Comparison of ENCODE assay signal across 15 cellular contexts in genomic region chr16:4003576-4003975, GRCh38.
DNase-seq lines count a peak whose midpoint lies in the region; ATAC-seq and TF ChIP-seq lines count a peak whose summit lies in the region.
"Had no signal": no experiment of that assay in that cellular context is flagged by ENCODE, and none has a peak within 500 bp of the region (broad histone marks: within the 10 kb centered on the region; RNA-seq: fewer than 3 reads in every experiment).

No MANE protein-coding gene starts in this region.

- no peak overlapping the region for H3K27ac ChIP-seq in BLaER1
- H3K27ac ChIP-seq in HEK293 (ENCODE audit: extremely low read depth, low read depth, low read length) = no peak overlapping the region
- H3K27ac ChIP-seq in brain microvascular endothelial cell = no peak overlapping the region
- H3K27ac ChIP-seq: C4-2B had no signal

- H3K4me1 Mint-ChIP-seq in effector memory CD8-positive, alpha-beta T cell (ENCODE audit: low read depth in 2 of 2) = peaks cover 17 to 22% of the 10 kb centered on the region in 2 donors

- H3K9me3 Mint-ChIP-seq in effector memory CD8-positive, alpha-beta T cell = no peaks in the 10 kb centered on the region
- H3K9me3 Mint-ChIP-seq: CD4-positive, alpha-beta memory T cell; HFFc6; IgD-negative memory B cell had no signal

- peak overlapping the region; percentile 8 to 49 for H3K27ac Mint-ChIP-seq in effector memory CD8-positive, alpha-beta T cell
- H3K27ac Mint-ChIP-seq: HFFc6, IgD-negative memory B cell had no signal

- in situ Hi-C loops in brain microvascular endothelial cell (cut with HindIII; ENCODE audit: low pct_ligation_motif_present, low sequenced_read_pairs) = no loop called here

- DNase-seq in effector memory CD8-positive, alpha-beta T cell = no peak
- DNase-seq in retina (peak; percentile 13), brain microvascular endothelial cell (no peak), LoVo (ENCODE audit: low spot score) (no peak), cerebellar nuclear complex (lab: John Stamatoyannopoulos, UW) (no peak)
- DNase-seq: ACHN; CD4-positive, alpha-beta memory T cell; DMS79; HFFc6; KG1 had no signal

- POLR2A ChIA-PET in HEK293 (lab: Yijun Ruan, JAX) = no interaction called here

- H3K4me3 Mint-ChIP-seq in effector memory CD8-positive, alpha-beta T cell = no peak overlapping the region
- H3K4me3 Mint-ChIP-seq: CD4-positive, alpha-beta memory T cell; HFFc6; IgD-negative memory B cell had no signal

- no peaks in the 10 kb centered on the region for H3K27me3 Mint-ChIP-seq in effector memory CD8-positive, alpha-beta T cell
- H3K27me3 Mint-ChIP-seq: CD4-positive, alpha-beta memory T cell; IgD-negative memory B cell had no signal

- H3K4me1 ChIP-seq in BLaER1 (peaks cover 78% of the 10 kb centered on the region), HEK293 (ENCODE audit: control insufficient read depth, insufficient read depth, low read length) (peaks cover 5% of the 10 kb centered on the region)

- H3K4me3 ChIP-seq in BLaER1 (no peak overlapping the region), HEK293 (ENCODE audit: low read depth, low read length) (no peak overlapping the region), brain microvascular endothelial cell (ENCODE audit: low read depth, low read length) (no peak overlapping the region)
- H3K4me3 ChIP-seq: HAP-1 had no signal

- no peaks in the 10 kb centered on the region for H3K27me3 ChIP-seq in BLaER1
- no peaks in the 10 kb centered on the region for H3K27me3 ChIP-seq in brain microvascular endothelial cell (replicated peaks)

- no peak for TF ChIP-seq CTCF in HEK293 (tag by site-specific recombination; IDR thresholded peaks at IDR 0.05)
- no peak for TF ChIP-seq CTCF in brain microvascular endothelial cell (IDR thresholded peaks at IDR 0.05; ENCODE audit: low read depth, low read length, missing control alignments)

- peaks cover 71% of the 10 kb centered on the region for H3K36me3 ChIP-seq in BLaER1
- H3K36me3 ChIP-seq in HEK293 (ENCODE audit: control insufficient read depth in 2 of 2, insufficient read depth in 1 of 2, low read length in 2 of 2) = no peaks in the 10 kb centered on the region
- no peaks in the 10 kb centered on the region for H3K36me3 ChIP-seq in brain microvascular endothelial cell (replicated peaks)
- H3K36me3 ChIP-seq: HAP-1 had no signal

- peaks cover 97% of the 10 kb centered on the region for H4K20me1 ChIP-seq in BLaER1

- CTCF ChIA-PET in HEK293 (lab: Yijun Ruan, JAX) = interaction anchor here (0.6 kb wide), 1 partner anchor 66 kb away, joined by 3 read pairs; no protein-coding TSS in a partner anchor

- H3K9ac ChIP-seq in BLaER1 = no peak overlapping the region

- peaks cover 4% of the 10 kb centered on the region for H3K36me3 Mint-ChIP-seq in effector memory CD8-positive, alpha-beta T cell (ENCODE audit: insufficient read depth)
- H3K36me3 Mint-ChIP-seq: IgD-negative memory B cell had no signal

- H3K4me2 ChIP-seq in BLaER1 = peak overlapping the region; percentile 41

- H3K9me3 ChIP-seq in BLaER1 (no peaks in the 10 kb centered on the region), HEK293 (ENCODE audit: control insufficient read depth, insufficient read depth, low read depth, low read length) (no peaks in the 10 kb centered on the region)
- H3K9me3 ChIP-seq: HAP-1 had no signal

- no peak for ATAC-seq in effector memory CD8-positive, alpha-beta T cell (replicated peaks)

TF ChIP-seq in HEK293, 187 proteins besides CTCF, POLR2A, EP300 and RAD21:
- TF ChIP-seq ZNF302 (tag by site-specific recombination; IDR thresholded peaks at IDR 0.05; ENCODE audit: low read depth) = no peak
- TF ChIP-seq ZNF335 (tag by site-specific recombination; conservative IDR thresholded peaks at IDR 0.05) = 0 out of 2 replicates have a peak, but pooled peaks have one; percentile 27
